ENCODE assay signal across 1 cellular context in genomic region chr1:180166436-180166800, GRCh38.
TF ChIP-seq lines count a peak whose summit lies in the region.

No MANE protein-coding gene starts in this region.

TF ChIP-seq in IMR-90, 13 proteins besides CTCF, POLR2A, EP300 and RAD21:
- TF ChIP-seq NFE2L2 (IDR thresholded peaks at IDR 0.05; ENCODE audit: low read depth, low read length) (no peak), CHD1 (IDR thresholded peaks at IDR 0.05; ENCODE audit: low read depth, low read length) (no peak), BHLHE40 (IDR thresholded peaks at IDR 0.05; ENCODE audit: low read depth, low read length) (no peak), MXI1 (IDR thresholded peaks at IDR 0.05; ENCODE audit: borderline replicate concordance, low read depth, low read length) (no peak), CEBPB (IDR thresholded peaks at IDR 0.05; ENCODE audit: low read depth, low read length) (no peak), FOS (IDR thresholded peaks at IDR 0.05; ENCODE audit: low read depth, low read length) (no peak), SMC3 (IDR thresholded peaks at IDR 0.05; ENCODE audit: low read depth, low read length) (no peak), ELK1 (IDR thresholded peaks at IDR 0.05; ENCODE audit: borderline replicate concordance, low read depth, low read length) (no peak), RCOR1 (IDR thresholded peaks at IDR 0.05; ENCODE audit: insufficient replicate concordance, low read length) (no peak), RFX5 (IDR thresholded peaks at IDR 0.05; ENCODE audit: low read depth, low read length) (no peak), USF2 (IDR thresholded peaks at IDR 0.05; ENCODE audit: low read depth, low read length) (no peak), MAFK (IDR thresholded peaks at IDR 0.05; ENCODE audit: low read depth, low read length) (no peak), MAZ (IDR thresholded peaks at IDR 0.05; ENCODE audit: borderline replicate concordance, low read depth, low read length) (no peak)
